25 cellular contexts compared by ENCODE assay signal in the genomic region with DNA sequence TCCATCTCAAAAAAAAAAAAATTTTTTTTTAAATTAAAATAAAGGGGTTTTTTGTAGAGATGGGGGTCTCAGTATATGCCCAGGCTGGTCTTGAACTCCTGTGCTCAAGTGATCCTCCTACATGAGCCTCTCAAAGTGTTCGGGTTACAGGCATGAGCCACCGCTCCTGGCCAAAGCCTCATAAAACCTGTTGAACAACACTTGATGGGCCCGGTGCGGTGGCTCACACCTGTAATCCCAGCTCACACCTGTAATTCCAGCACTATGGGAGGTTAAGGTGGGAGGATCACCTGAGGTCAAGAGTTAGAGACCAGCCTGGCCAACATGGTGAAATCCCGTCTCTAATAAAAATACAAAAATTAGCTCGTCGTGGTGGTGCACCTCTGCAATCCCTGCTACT. TPM values are rescaled to one million over a fixed set of nuclear protein-coding genes. Genes with fewer than 3 reads are reported as not detected.
"Had no signal": no experiment of that assay in that cellular context is flagged by ENCODE, and none has a peak within 500 bp of the region (broad histone marks: within the 10 kb centered on the region; RNA-seq: fewer than 3 reads in every experiment).

No MANE protein-coding gene starts in this region.

- H3K36me3 Mint-ChIP-seq: memory B cell; naive B cell; natural killer cell; neural progenitor cell; stimulated activated effector memory CD8-positive, alpha-beta T cell treated with anti-CD3 and anti-CD28 coated beads, Interleukin-12 subunit alpha, Interleukin-12 subunit beta, amount 100 ng/mL, for 72 hours had no signal

- H3K36me3 ChIP-seq: left ventricle myocardium inferior, neural progenitor cell, neutrophil, right atrium auricular region, right lobe of liver, suprapubic skin, thoracic aorta, tibial artery, vagina had no signal

- H3K9ac ChIP-seq: neural progenitor cell, parathyroid adenoma had no signal

- H3K9me3 ChIP-seq: left ventricle myocardium inferior, neutrophil, right atrium auricular region, right lobe of liver, suprapubic skin, thoracic aorta, tibial artery, vagina had no signal

- H3K4me3 ChIP-seq: left ventricle myocardium inferior, neural progenitor cell, right atrium auricular region, right lobe of liver, skin epidermis, suprapubic skin, thoracic aorta, tibial artery, vagina had no signal

- H3K4me1 ChIP-seq: left ventricle myocardium inferior, neural progenitor cell, parathyroid adenoma, right atrium auricular region, right lobe of liver, suprapubic skin, tibial artery, vagina had no signal

- H3K27me3 Mint-ChIP-seq: memory B cell, progenitor cell of endocrine pancreas had no signal

- DNase-seq: hippocampal formation; left ventricle myocardium inferior; naive B cell; natural killer cell; nephron progenitor cell; occipital lobe; right lobe of liver; stimulated activated CD4-positive, alpha-beta T cell treated with anti-CD3 and anti-CD28 coated beads, Interleukin-4, amount 100 ng/mL, for 24 hours; stimulated activated naive CD4-positive, alpha-beta T cell; tibial artery; trophoblast cell had no signal

- H3K9me3 Mint-ChIP-seq: memory B cell; naive B cell; natural killer cell; nephron progenitor cell; neural progenitor cell; stimulated activated effector memory CD8-positive, alpha-beta T cell treated with anti-CD3 and anti-CD28 coated beads, Interleukin-12 subunit alpha, Interleukin-12 subunit beta, amount 100 ng/mL, for 72 hours; stimulated activated naive CD8-positive, alpha-beta T cell treated with anti-CD3 and anti-CD28 coated beads, Interleukin-15, Interleukin-2, amounts not matched to agents 100 ng/mL and 50 ng/mL, for 24 hours had no signal

- H3K27me3 ChIP-seq: neural progenitor cell, right atrium auricular region, right lobe of liver, suprapubic skin, tibial artery, vagina had no signal

- ATAC-seq: natural killer cell; right lobe of liver; stimulated activated effector memory CD8-positive, alpha-beta T cell treated with anti-CD3 and anti-CD28 coated beads, Interleukin-12 subunit alpha, Interleukin-12 subunit beta, amount 100 ng/mL, for 72 hours had no signal

- H3K27ac Mint-ChIP-seq: memory B cell; naive B cell; natural killer cell; nephron progenitor cell; neural progenitor cell; progenitor cell of endocrine pancreas; stimulated activated effector memory CD8-positive, alpha-beta T cell treated with anti-CD3 and anti-CD28 coated beads, Interleukin-12 subunit alpha, Interleukin-12 subunit beta, amount 100 ng/mL, for 72 hours; stimulated activated naive CD8-positive, alpha-beta T cell treated with anti-CD3 and anti-CD28 coated beads, Interleukin-15, Interleukin-2, amounts not matched to agents 100 ng/mL and 50 ng/mL, for 24 hours had no signal

- H3K27ac ChIP-seq: left ventricle myocardium inferior, neural progenitor cell, neutrophil, parathyroid adenoma, right atrium auricular region, right lobe of liver, skin epidermis, suprapubic skin, thoracic aorta, tibial artery, vagina had no signal

- H3K4me1 Mint-ChIP-seq: memory B cell; naive B cell; natural killer cell; nephron progenitor cell; neural progenitor cell; stimulated activated effector memory CD8-positive, alpha-beta T cell treated with anti-CD3 and anti-CD28 coated beads, Interleukin-12 subunit alpha, Interleukin-12 subunit beta, amount 100 ng/mL, for 72 hours had no signal

- H3K4me3 Mint-ChIP-seq: memory B cell; naive B cell; natural killer cell; nephron progenitor cell; neural progenitor cell; stimulated activated effector memory CD8-positive, alpha-beta T cell treated with anti-CD3 and anti-CD28 coated beads, Interleukin-12 subunit alpha, Interleukin-12 subunit beta, amount 100 ng/mL, for 72 hours; stimulated activated naive CD8-positive, alpha-beta T cell treated with anti-CD3 and anti-CD28 coated beads, Interleukin-15, Interleukin-2, amounts not matched to agents 100 ng/mL and 50 ng/mL, for 24 hours had no signal

RNA-seq across cellular contexts. Expression of gene FGF18, which starts 39.5 kb away (rescaled TPM):
- total RNA-seq: kidney epithelial cell, lung microvascular endothelial cell had no signal
